Comparison of ENCODE assay signal across 13 cellular contexts in the genomic region with DNA sequence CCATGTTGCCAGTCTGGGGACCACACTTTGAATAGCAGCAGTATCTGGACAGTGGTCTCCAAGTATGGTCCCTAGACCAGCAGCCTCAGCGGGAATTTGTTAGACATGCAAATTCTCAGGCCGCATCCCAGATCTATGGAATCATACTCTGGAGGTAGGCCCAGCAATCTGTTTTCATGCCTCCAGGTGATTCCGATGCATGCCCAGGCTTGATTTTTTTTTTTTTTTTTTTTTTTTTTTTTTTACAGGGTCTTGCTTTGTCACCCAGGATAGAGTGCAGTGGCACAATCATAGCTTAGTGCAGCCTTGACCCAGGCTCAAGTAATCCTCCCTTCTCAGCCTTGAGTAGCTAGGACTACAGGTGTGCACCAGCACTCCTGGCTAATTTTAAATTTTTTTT. TPM values are rescaled to one million over a fixed set of nuclear protein-coding genes. Genes with fewer than 3 reads are reported as not detected.
DNase-seq lines count a peak whose midpoint lies in the region; ATAC-seq and TF ChIP-seq lines count a peak whose summit lies in the region.
"Had no signal": no experiment of that assay in that cellular context is flagged by ENCODE, and none has a peak within 500 bp of the region (broad histone marks: within the 10 kb centered on the region; RNA-seq: fewer than 3 reads in every experiment).

No MANE protein-coding gene starts in this region.

- peak overlapping the region; percentile 97 for H3K4me3 Mint-ChIP-seq in activated naive CD4-positive, alpha-beta T cell treated with anti-CD3 and anti-CD28 coated beads, Interleukin-2, amount 50 U/mL, for 24 hours
- H3K4me3 Mint-ChIP-seq in central memory CD8-positive, alpha-beta T cell: peak overlapping the region; percentile 96
- peak overlapping the region; percentile 97 to 98 for H3K4me3 Mint-ChIP-seq in stimulated activated naive CD8-positive, alpha-beta T cell treated with anti-CD3 and anti-CD28 coated beads, Interleukin-15, amount 100 ng/mL, for 72 hours

- POLR2A ChIA-PET in PC-3 (lab: Charles Lee; ENCODE audit: unreplicated experiment): no interaction called here

- H3K27me3 ChIP-seq in PC-3 (ENCODE audit: low read length): no peaks in the 10 kb centered on the region
- peaks cover 0 to 20% (median 0%) of the 10 kb centered on the region in 4 donors for H3K27me3 ChIP-seq in esophagus squamous epithelium

- no peak overlapping the region for H2AFZ ChIP-seq in PC-3 (ENCODE audit: low read length)

- H4K20me1 ChIP-seq in PC-3 (ENCODE audit: low read length): no peaks in the 10 kb centered on the region

- H3K9me3 ChIP-seq in PC-3 (ENCODE audit: low read length) (no peaks in the 10 kb centered on the region), esophagus squamous epithelium (no peaks in the 10 kb centered on the region)

- WGBS in esophagus squamous epithelium, 2 donors: 56 to 58% methylated on average over 3 of the region's 3 CpGs

- H3K4me1 Mint-ChIP-seq in activated naive CD4-positive, alpha-beta T cell treated with anti-CD3 and anti-CD28 coated beads, Interleukin-2, amount 50 U/mL, for 24 hours: peaks cover 53% of the 10 kb centered on the region
- peaks cover 47% of the 10 kb centered on the region for H3K4me1 Mint-ChIP-seq in central memory CD8-positive, alpha-beta T cell
- H3K4me1 Mint-ChIP-seq in stimulated activated naive CD8-positive, alpha-beta T cell treated with anti-CD3 and anti-CD28 coated beads, Interleukin-15, amount 100 ng/mL, for 72 hours: peaks cover 58% of the 10 kb centered on the region

- CTCF ChIA-PET in PC-3 (lab: Charles Lee): no interaction called here

- H3K27ac ChIP-seq in PC-3 (ENCODE audit: low read length): no peak overlapping the region
- H3K27ac ChIP-seq in esophagus squamous epithelium: no peak overlapping the region
- H3K27ac ChIP-seq: epithelial cell of prostate had no signal

- TF ChIP-seq CTCF in foreskin fibroblast (IDR thresholded peaks at IDR 0.05; ENCODE audit: low read depth, low read length) (no peak), PC-3 (conservative IDR thresholded peaks at IDR 0.05; ENCODE audit: low read depth, low read length) (no peak), esophagus squamous epithelium (IDR thresholded peaks at IDR 0.05) (no peak)

- BruUV-seq in PC-3 (replicated peaks; lab: Mats Ljungman, UMichigan): no TSS peak

- ATAC-seq in central memory CD8-positive, alpha-beta T cell (replicated peaks; ENCODE audit: extremely low read depth, poor library complexity, severe bottlenecking): no peak
- no peak for ATAC-seq in stimulated activated naive CD8-positive, alpha-beta T cell treated with anti-CD3 and anti-CD28 coated beads, Interleukin-15, amount 100 ng/mL, for 72 hours
- ATAC-seq in PC-3: no peak

- intact Hi-C loops in PC-3 (cut with micrococcal nuclease): no loop called here
- intact Hi-C loops in esophagus squamous epithelium (cut with DNase I): no loop called here

- H3K9ac ChIP-seq in PC-3 (ENCODE audit: low read length): no peak overlapping the region

- H3K4me2 ChIP-seq in PC-3 (ENCODE audit: low read length): no peak overlapping the region

- H3K9me2 ChIP-seq in PC-3 (replicated peaks; ENCODE audit: low read length): no peaks in the 10 kb centered on the region

- no peak for DNase-seq in activated naive CD4-positive, alpha-beta T cell treated with anti-CD3 and anti-CD28 coated beads, Interleukin-2, amount 50 U/mL, for 16 hours
- DNase-seq in NCI-H69 (lab: John Stamatoyannopoulos, UW) (peak; percentile 11), foreskin fibroblast (no peak), PC-3 (no peak), esophagus squamous epithelium (lab: John Stamatoyannopoulos, UW) (no peak)
- DNase-seq in central memory CD8-positive, alpha-beta T cell (ENCODE audit: low spot score in 2 of 2): no peak
- DNase-seq in stimulated activated naive CD8-positive, alpha-beta T cell treated with anti-CD3 and anti-CD28 coated beads, Interleukin-15, amount 100 ng/mL, for 72 hours: no peak
- DNase-seq: amniotic stem cell, mesendoderm, NCI-H1092 treated with DMSO at 0.1 percent for 48 hours, NCI-H226 had no signal

- H3K4me3 ChIP-seq in foreskin fibroblast (ENCODE audit: low read depth in 1 of 2, low read length in 2 of 2) (no peak overlapping the region), PC-3 (ENCODE audit: low read length) (no peak overlapping the region), esophagus squamous epithelium (no peak overlapping the region)

- H3K27me3 Mint-ChIP-seq in activated naive CD4-positive, alpha-beta T cell treated with anti-CD3 and anti-CD28 coated beads, Interleukin-2, amount 50 U/mL, for 24 hours: no peaks in the 10 kb centered on the region
- no peaks in the 10 kb centered on the region for H3K27me3 Mint-ChIP-seq in central memory CD8-positive, alpha-beta T cell
- no peaks in the 10 kb centered on the region for H3K27me3 Mint-ChIP-seq in stimulated activated naive CD8-positive, alpha-beta T cell treated with anti-CD3 and anti-CD28 coated beads, Interleukin-15, amount 100 ng/mL, for 72 hours

- H3K36me3 ChIP-seq in PC-3 (ENCODE audit: low read depth, low read length): no peaks in the 10 kb centered on the region
- H3K36me3 ChIP-seq in esophagus squamous epithelium: peaks cover 0 to 8% (median 0%) of the 10 kb centered on the region in 3 donors

- H3F3A ChIP-seq in PC-3 (ENCODE audit: low read length, unreplicated experiment): no peaks in the 10 kb centered on the region

- H3K9me3 Mint-ChIP-seq in activated naive CD4-positive, alpha-beta T cell treated with anti-CD3 and anti-CD28 coated beads, Interleukin-2, amount 50 U/mL, for 24 hours: no peaks in the 10 kb centered on the region
- no peaks in the 10 kb centered on the region for H3K9me3 Mint-ChIP-seq in central memory CD8-positive, alpha-beta T cell
- no peaks in the 10 kb centered on the region for H3K9me3 Mint-ChIP-seq in stimulated activated naive CD8-positive, alpha-beta T cell treated with anti-CD3 and anti-CD28 coated beads, Interleukin-15, amount 100 ng/mL, for 72 hours

- H3K79me2 ChIP-seq in PC-3 (ENCODE audit: low read length): no peaks in the 10 kb centered on the region

- H3K36me3 Mint-ChIP-seq in activated naive CD4-positive, alpha-beta T cell treated with anti-CD3 and anti-CD28 coated beads, Interleukin-2, amount 50 U/mL, for 24 hours: peaks cover 6% of the 10 kb centered on the region
- peaks cover 33% of the 10 kb centered on the region for H3K36me3 Mint-ChIP-seq in central memory CD8-positive, alpha-beta T cell (ENCODE audit: insufficient read depth)

- peak overlapping the region; percentile 100 for H3K27ac Mint-ChIP-seq in activated naive CD4-positive, alpha-beta T cell treated with anti-CD3 and anti-CD28 coated beads, Interleukin-2, amount 50 U/mL, for 24 hours
- H3K27ac Mint-ChIP-seq in central memory CD8-positive, alpha-beta T cell (ENCODE audit: low read depth): peak overlapping the region; percentile 99
- H3K27ac Mint-ChIP-seq in stimulated activated naive CD8-positive, alpha-beta T cell treated with anti-CD3 and anti-CD28 coated beads, Interleukin-15, amount 100 ng/mL, for 72 hours: no peak overlapping the region

- no peak for TF ChIP-seq POLR2A in esophagus squamous epithelium (IDR thresholded peaks at IDR 0.05)

- H3K4me1 ChIP-seq in PC-3 (ENCODE audit: insufficient read depth, low read length): peaks cover 12% of the 10 kb centered on the region
- peaks cover 0 to 10% (median 3%) of the 10 kb centered on the region in 3 donors for H3K4me1 ChIP-seq in esophagus squamous epithelium

RNA-seq across cellular contexts. Expression of a gene that starts 0.7 kb away (rescaled TPM):
- total RNA-seq in PC-3 (2014; rRNA removed) (0.23 and 0.51 TPM in 2 replicates), esophagus squamous epithelium (1 to 10 TPM in 1 of 4 donors, under 1 TPM in 2, not detected in 1; 0.11 to 1.9 (median 0.61) TPM)

RNA-seq across cellular contexts. Expression of a gene that starts 41.1 kb away (rescaled TPM):
- total RNA-seq in PC-3 (2014; rRNA removed): 217 and 255 TPM in 2 replicates
- total RNA-seq in esophagus squamous epithelium: 100 to 1,000 TPM; 203 to 373 (median 267) TPM

Comparison
In these comparisons a context has a peak if more than half of its experiments do, and no peak if none do; other contexts are left out.
1. H3K27ac Mint-ChIP-seq: peak in activated naive CD4-positive, alpha-beta T cell treated with anti-CD3 and anti-CD28 coated beads, Interleukin-2, amount 50 U/mL, for 24 hours (single experiment) and central memory CD8-positive, alpha-beta T cell (single experiment); none in stimulated activated naive CD8-positive, alpha-beta T cell treated with anti-CD3 and anti-CD28 coated beads, Interleukin-15, amount 100 ng/mL, for 72 hours (0 of 2).
2. Peak in every context shown above with its lines, with median percentiles within 50 percentile points of each other: H3K4me3 Mint-ChIP-seq.